In the genomic region with DNA sequence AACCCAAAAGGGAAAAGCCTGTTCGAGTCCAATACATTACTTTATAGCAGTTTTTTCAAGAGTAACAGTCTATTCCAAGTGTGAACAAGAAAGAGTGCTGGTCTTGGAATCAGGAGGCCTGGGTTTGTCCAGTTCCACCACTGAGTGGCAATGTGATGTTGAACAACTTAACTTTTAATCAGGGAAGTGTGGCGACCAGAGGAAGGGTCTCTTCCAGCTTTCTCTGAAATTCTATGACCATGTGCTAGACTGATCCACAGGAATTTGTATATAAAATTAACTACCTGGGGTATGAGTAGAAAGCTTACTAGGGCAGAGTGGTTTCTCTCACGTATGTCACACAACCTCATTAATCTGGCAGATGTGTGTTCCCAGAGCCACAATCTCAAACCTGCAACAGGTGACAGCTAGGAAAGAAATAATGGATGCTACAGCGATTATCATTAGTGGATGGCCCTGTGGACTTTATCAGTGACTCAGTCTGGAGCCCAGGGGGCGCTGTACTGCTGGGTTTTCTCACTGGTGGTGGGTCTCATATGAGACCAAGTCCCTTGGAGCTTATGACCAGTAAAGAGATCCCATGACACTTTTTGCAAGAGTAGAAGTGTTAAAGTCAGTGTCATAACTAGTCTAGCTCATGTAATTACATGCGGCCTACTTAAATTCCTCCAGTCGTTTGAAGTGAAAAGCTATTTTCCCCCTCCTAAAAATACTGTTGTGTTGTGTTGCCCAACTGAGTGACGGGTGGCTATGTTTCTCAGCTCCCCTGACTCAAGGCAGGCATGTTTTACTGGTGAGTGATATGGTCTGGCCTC, we compare ENCODE assay signal across 8 cellular contexts.
DNase-seq lines count a peak whose midpoint lies in the region; ATAC-seq and TF ChIP-seq lines count a peak whose summit lies in the region.

No MANE protein-coding gene starts in this region.

- peaks cover 45% of the 10 kb centered on the region for H3K4me1 Mint-ChIP-seq in activated T-cell treated with anti-CD3 and anti-CD28 coated beads, Interleukin-2, amount 50 U/mL, for 72 hours (ENCODE audit: low read depth)

- no peaks in the 10 kb centered on the region for H3K79me2 ChIP-seq in PC-3 (ENCODE audit: low read length)
- H3K79me2 ChIP-seq in fibroblast of lung (ENCODE audit: control insufficient read depth, insufficient read depth, low read length): no peaks in the 10 kb centered on the region

- POLR2A ChIA-PET in PC-3 (lab: Charles Lee; ENCODE audit: unreplicated experiment): no interaction called here

- H3K27me3 Mint-ChIP-seq in activated T-cell treated with anti-CD3 and anti-CD28 coated beads, Interleukin-2, amount 50 U/mL, for 72 hours (ENCODE audit: low read depth): peaks cover 7% of the 10 kb centered on the region

- H3K27me3 ChIP-seq in PC-3 (ENCODE audit: low read length) (no peaks in the 10 kb centered on the region), fibroblast of lung (ENCODE audit: control insufficient read depth, insufficient read depth, low read length) (no peaks in the 10 kb centered on the region)

- CTCF ChIA-PET in PC-3 (lab: Charles Lee): interaction anchor here (0.6 kb wide), 1 partner anchor 788 kb away, joined by 4 read pairs; no protein-coding TSS in a partner anchor

- H3F3A ChIP-seq in PC-3 (ENCODE audit: low read length, unreplicated experiment): no peaks in the 10 kb centered on the region

- no TSS peak for BruUV-seq in PC-3 (replicated peaks; lab: Mats Ljungman, UMichigan)

- H3K27ac ChIP-seq in PC-3 (ENCODE audit: low read length): peak overlapping the region; percentile 28; the same call in 1 of the 2 replicates
- peak overlapping the region; percentile 50 for H3K27ac ChIP-seq in fibroblast of lung (ENCODE audit: insufficient read depth, low read length)

- H3K36me3 ChIP-seq in PC-3 (ENCODE audit: low read depth, low read length) (peaks cover 7% of the 10 kb centered on the region; the same call in 1 of the 2 replicates), fibroblast of lung (ENCODE audit: control insufficient read depth, insufficient read depth, low read length) (no peaks in the 10 kb centered on the region)

- H3K4me3 ChIP-seq in PC-3 (ENCODE audit: low read length): no peak overlapping the region
- no peak overlapping the region for H3K4me3 ChIP-seq in fibroblast of lung (replicated peaks in 1 of 4; ENCODE audit: control extremely low read depth in 1 of 4, insufficient read depth in 1 of 4, low read depth in 3 of 4, low read length in 4 of 4)

- H4K20me1 ChIP-seq in PC-3 (ENCODE audit: low read length): no peaks in the 10 kb centered on the region; the same call in 1 of the 2 replicates
- H4K20me1 ChIP-seq in fibroblast of lung (ENCODE audit: control insufficient read depth, extremely low read depth, insufficient read depth, low read length): no peaks in the 10 kb centered on the region

- H3K27ac Mint-ChIP-seq in activated T-cell treated with anti-CD3 and anti-CD28 coated beads, Interleukin-2, amount 50 U/mL, for 72 hours: peak overlapping the region; percentile 84

- no peaks in the 10 kb centered on the region for H3K9me2 ChIP-seq in PC-3 (replicated peaks; ENCODE audit: low read length)

- H3K4me3 Mint-ChIP-seq in activated T-cell treated with anti-CD3 and anti-CD28 coated beads, Interleukin-2, amount 50 U/mL, for 72 hours: peak overlapping the region; percentile 63 to 87

- TF ChIP-seq CTCF in PC-3 (conservative IDR thresholded peaks at IDR 0.05; ENCODE audit: low read depth, low read length) (peak; percentile 74), fibroblast of lung (conservative IDR thresholded peaks at IDR 0.05 in 1 of 2, IDR thresholded peaks at IDR 0.05 in 1 of 2; ENCODE audit: low read depth in 1 of 2, low read length in 2 of 2) (peak; percentile 30 to 31)

- no peak overlapping the region for H3K9ac ChIP-seq in PC-3 (ENCODE audit: low read length)
- H3K9ac ChIP-seq in fibroblast of lung (ENCODE audit: insufficient read depth, low read length): no peak overlapping the region

- H3K4me1 ChIP-seq in PC-3 (ENCODE audit: insufficient read depth, low read length): peaks cover 32% of the 10 kb centered on the region
- peaks cover 14% of the 10 kb centered on the region for H3K4me1 ChIP-seq in fibroblast of lung (ENCODE audit: control insufficient read depth, extremely low read depth, insufficient read depth, low read length)

- no peak for ATAC-seq in activated T-cell treated with anti-CD3 and anti-CD28 coated beads, Interleukin-2, amount 50 U/mL, for 72 hours (replicated peaks in 1 of 2)
- no peak for ATAC-seq in PC-3
- ATAC-seq in stimulated activated naive CD8-positive, alpha-beta T cell treated with anti-CD3 and anti-CD28 coated beads, Interleukin-15, Interleukin-2, amounts not matched to agents 100 U/mL and 50 U/mL, for 24 hours: no peak
- ATAC-seq in GM19467 (IDR thresholded peaks at IDR 0.05; ENCODE audit: unreplicated experiment): no peak

- peaks cover 9 to 11% of the 10 kb centered on the region in 2 donors for H3K36me3 Mint-ChIP-seq in activated T-cell treated with anti-CD3 and anti-CD28 coated beads, Interleukin-2, amount 50 U/mL, for 72 hours (ENCODE audit: insufficient read depth in 2 of 2)

- no peaks in the 10 kb centered on the region for H3K9me3 ChIP-seq in PC-3 (ENCODE audit: low read length)
- H3K9me3 ChIP-seq in fibroblast of lung (ENCODE audit: control insufficient read depth, insufficient read depth, low read depth, low read length): no peaks in the 10 kb centered on the region

- peak overlapping the region; percentile 55; the same call in 1 of the 2 replicates for H3K4me2 ChIP-seq in PC-3 (ENCODE audit: low read length)
- peak overlapping the region; percentile 40 for H3K4me2 ChIP-seq in fibroblast of lung (ENCODE audit: extremely low read depth, insufficient read depth, low read length)

- no peaks in the 10 kb centered on the region for H3K9me3 Mint-ChIP-seq in activated T-cell treated with anti-CD3 and anti-CD28 coated beads, Interleukin-2, amount 50 U/mL, for 72 hours

- DNase-seq in activated T-cell treated with anti-CD3 and anti-CD28 coated beads, Interleukin-2, amount 50 U/mL, for 72 hours: peak in 1 of 2 donors; percentile 19
- DNase-seq in activated T-cell treated with anti-CD3 and anti-CD28 coated beads, Interleukin-2, amount 50 U/mL, for 1 hour: no peak
- DNase-seq in PC-3: peak; percentile 42
- DNase-seq in fibroblast of lung (ENCODE audit: low read depth in 2 of 2): peak in 1 of 2 donors; percentile 71
- peak; percentile 33 for DNase-seq in stimulated activated naive CD8-positive, alpha-beta T cell treated with anti-CD3 and anti-CD28 coated beads, Interleukin-15, Interleukin-2, amounts not matched to agents 100 U/mL and 50 U/mL, for 24 hours
- no peak for DNase-seq in SKM-1 treated with dmso at 0.1 percent for 144 hours (lab: John Stamatoyannopoulos, UW; ENCODE audit: unreplicated experiment)
- no peak for DNase-seq in DMS153 (lab: John Stamatoyannopoulos, UW)

- intact Hi-C loops in PC-3 (cut with micrococcal nuclease): loop anchor here (2.0 to 5.0 kb wide), 2 partner anchors 15 to 311 kb away; no protein-coding TSS in a partner anchor

- no peak overlapping the region for H2AFZ ChIP-seq in PC-3 (ENCODE audit: low read length)
- H2AFZ ChIP-seq in fibroblast of lung (ENCODE audit: low read length): no peak overlapping the region

Comparison
In these comparisons a context has a peak if more than half of its experiments do, and no peak if none do; other contexts are left out.
1. DNase-seq: peak in PC-3 (single experiment) and stimulated activated naive CD8-positive, alpha-beta T cell treated with anti-CD3 and anti-CD28 coated beads, Interleukin-15, Interleukin-2, amounts not matched to agents 100 U/mL and 50 U/mL, for 24 hours (single experiment); none in activated T-cell treated with anti-CD3 and anti-CD28 coated beads, Interleukin-2, amount 50 U/mL, for 1 hour (single experiment), SKM-1 treated with dmso at 0.1 percent for 144 hours (single experiment) and DMS153 (single experiment).